Comparison of ENCODE assay signal across 1 cellular context in the genomic region with DNA sequence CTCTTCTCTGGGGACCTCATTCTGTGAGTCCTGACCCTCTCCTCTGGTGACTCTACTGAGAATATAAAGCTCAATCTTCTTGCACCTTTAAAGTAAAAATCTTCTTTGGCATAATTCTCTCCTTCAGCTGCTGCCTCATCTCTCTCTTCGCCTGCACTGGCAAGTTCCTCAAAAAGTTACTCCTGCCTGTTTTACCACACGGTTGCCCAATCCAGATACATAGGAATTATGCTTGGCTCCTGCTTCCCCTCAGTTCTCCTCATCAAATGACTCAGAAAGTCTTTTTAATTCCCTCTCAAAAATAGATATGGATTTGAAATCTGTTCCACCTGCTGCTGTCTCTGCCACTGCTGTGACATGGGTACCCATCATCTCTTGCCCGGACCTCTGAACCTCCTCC.
TF ChIP-seq lines count a peak whose summit lies in the region.

No MANE protein-coding gene starts in this region.

TF ChIP-seq in GM23338, 12 proteins besides CTCF, POLR2A, EP300 and RAD21 (continued from another document):
- TF ChIP-seq EZH2 (IDR thresholded peaks at IDR 0.05; ENCODE audit: low read depth, unreplicated experiment) (no peak), NANOG (IDR thresholded peaks at IDR 0.05; ENCODE audit: borderline replicate concordance) (no peak), POLR2AphosphoS5 (IDR thresholded peaks at IDR 0.05; ENCODE audit: low read depth) (no peak), CREB1 (CRISPR knock-in tag; IDR thresholded peaks at IDR 0.05; ENCODE audit: low read depth) (no peak), ZNF114 (CRISPR knock-in tag; IDR thresholded peaks at IDR 0.05) (no peak)
